ENCODE assay signal across 8 cellular contexts in genomic region chr7:107995184-107996071, GRCh38. TPM values are rescaled to one million over a fixed set of nuclear protein-coding genes. Genes with fewer than 3 reads are reported as not detected.
DNase-seq lines count a peak whose midpoint lies in the region; ATAC-seq, FAIRE-seq and TF ChIP-seq lines count a peak whose summit lies in the region.

No MANE protein-coding gene starts in this region.

- intact Hi-C loops in right cardiac atrium (cut with DNase I) = no loop called here
- intact Hi-C loops in lower leg skin (cut with DNase I; ENCODE audit: low total_unique reads) = no loop called here

- H3K27ac ChIP-seq in VCaP (peak overlapping the region; percentile 95), right cardiac atrium (ENCODE audit: low read length) (peak overlapping the region; percentile 75)

- peak; percentile 61 to 71 for ATAC-seq in right cardiac atrium

- H3K4me3 ChIP-seq in right cardiac atrium (ENCODE audit: low read length) = no peak overlapping the region
- H3K4me3 ChIP-seq in lower leg skin (ENCODE audit: low read depth, poor library complexity, severe bottlenecking) = no peak overlapping the region

- peak; percentile 98 for DNase-seq in HT1080 (ENCODE audit: low read depth)
- DNase-seq in right cardiac atrium = peak in 1 of 3 donors; percentile 37
- peak; percentile 95 for DNase-seq in smooth muscle cell of the brain vasculature (ENCODE audit: low read depth, low spot score)
- DNase-seq in D721Med (ENCODE audit: insufficient read length, low spot score) = no peak
- no peak for DNase-seq in lower leg skin (ENCODE audit: low spot score in 2 of 2)
- no peak for DNase-seq in cerebellum (ENCODE audit: low spot score)
- no peak for DNase-seq in medulla oblongata (ENCODE audit: extremely low spot score)

- no peaks in the 10 kb centered on the region for H3K27me3 ChIP-seq in right cardiac atrium (ENCODE audit: control insufficient read depth, insufficient read depth)

- no peaks in the 10 kb centered on the region for H3K9me3 ChIP-seq in right cardiac atrium (ENCODE audit: control insufficient read depth, low read length)

- 31% methylated on average over 6 of the region's 6 CpGs for WGBS in right cardiac atrium
- WGBS in lower leg skin, 2 donors = 40 to 45% methylated on average over 6 of the region's 6 CpGs

- FAIRE-seq in D721Med (lab: Jason Lieb, UNC) = no peak

- peaks cover 4% of the 10 kb centered on the region for H3K4me1 ChIP-seq in right cardiac atrium (ENCODE audit: control insufficient read depth, insufficient read depth, low read length)

- no peak for TF ChIP-seq POLR2A in lower leg skin (IDR thresholded peaks at IDR 0.05)

- no peak for TF ChIP-seq CTCF in VCaP (conservative IDR thresholded peaks at IDR 0.05)
- no peak for TF ChIP-seq CTCF in D721Med (IDR thresholded peaks at IDR 0.05; ENCODE audit: insufficient read depth, missing control alignments)
- TF ChIP-seq CTCF in lower leg skin (IDR thresholded peaks at IDR 0.05) = no peak

RNA-seq across cellular contexts. Expression of gene LAMB1, which starts 7.5 kb away (rescaled TPM):
- total RNA-seq in HT1080 (2014; rRNA removed; shearing (Covaris generic)) = 53.6 and 62.7 TPM in 2 replicates
- polyA plus RNA-seq in HT1080 (2015; cell fraction: cytosol; rRNA removed) = 73.0 and 92.6 TPM in 2 replicates
- 710 and 759 TPM in 2 replicates for polyA plus RNA-seq in HT1080 (2015; cell fraction: nucleus; rRNA removed)
- 100 to 1,000 TPM in 1 of 4 donors, 10 to 100 TPM in 3; 42.1 to 110 (median 47.3) TPM for total RNA-seq in right cardiac atrium
- polyA plus RNA-seq in right cardiac atrium = 59.9 TPM
- 10 to 100 TPM; 43.9 to 84.8 (median 65.2) TPM for total RNA-seq in lower leg skin
- 87.2 TPM for total RNA-seq in cerebellum

Comparison
In these comparisons a context has a peak if more than half of its experiments do, and no peak if none do; other contexts are left out.
1. DNase-seq: peak in HT1080 (single experiment) and smooth muscle cell of the brain vasculature (single experiment); none in D721Med (single experiment), lower leg skin (0 of 2), cerebellum (single experiment) and medulla oblongata (single experiment).